2 cellular contexts compared by ENCODE assay signal in genomic region chr2:127095367-127095641, GRCh38.
TF ChIP-seq lines count a peak whose summit lies in the region.

No MANE protein-coding gene starts in this region.

TF ChIP-seq in IMR-90, 13 proteins besides CTCF, POLR2A, EP300 and RAD21:
- TF ChIP-seq BHLHE40 (IDR thresholded peaks at IDR 0.05; ENCODE audit: low read depth, low read length) (no peak), RCOR1 (IDR thresholded peaks at IDR 0.05; ENCODE audit: insufficient replicate concordance, low read length) (no peak), NFE2L2 (IDR thresholded peaks at IDR 0.05; ENCODE audit: low read depth, low read length) (no peak), MXI1 (IDR thresholded peaks at IDR 0.05; ENCODE audit: borderline replicate concordance, low read depth, low read length) (no peak), MAFK (IDR thresholded peaks at IDR 0.05; ENCODE audit: low read depth, low read length) (no peak), RFX5 (IDR thresholded peaks at IDR 0.05; ENCODE audit: low read depth, low read length) (no peak), USF2 (IDR thresholded peaks at IDR 0.05; ENCODE audit: low read depth, low read length) (no peak), ELK1 (IDR thresholded peaks at IDR 0.05; ENCODE audit: borderline replicate concordance, low read depth, low read length) (no peak), CEBPB (IDR thresholded peaks at IDR 0.05; ENCODE audit: low read depth, low read length) (no peak), SMC3 (IDR thresholded peaks at IDR 0.05; ENCODE audit: low read depth, low read length) (no peak), FOS (IDR thresholded peaks at IDR 0.05; ENCODE audit: low read depth, low read length) (no peak), CHD1 (IDR thresholded peaks at IDR 0.05; ENCODE audit: low read depth, low read length) (no peak), MAZ (IDR thresholded peaks at IDR 0.05; ENCODE audit: borderline replicate concordance, low read depth, low read length) (no peak)

TF ChIP-seq in H1, 55 proteins besides CTCF, POLR2A, EP300 and RAD21:
- TF ChIP-seq USF2 (IDR thresholded peaks at IDR 0.05; ENCODE audit: low read length) (no peak), TAF7 (optimal IDR thresholded peaks at IDR 0.05; ENCODE audit: borderline replicate concordance, low read depth, low read length) (no peak), CHD2 (IDR thresholded peaks at IDR 0.05; ENCODE audit: low read length) (no peak), ZNF274 (IDR thresholded peaks at IDR 0.05; ENCODE audit: borderline replicate concordance, extremely low read depth, low read length) (no peak), SP4 (IDR thresholded peaks at IDR 0.05; ENCODE audit: low read length) (no peak), SIX5 (IDR thresholded peaks at IDR 0.05; ENCODE audit: low read depth, low read length) (no peak), JUN (IDR thresholded peaks at IDR 0.05; ENCODE audit: low read depth, low read length) (no peak), YY1 (IDR thresholded peaks at IDR 0.05; ENCODE audit: low read depth, low read length) (no peak), GTF2F1 (IDR thresholded peaks at IDR 0.05; ENCODE audit: borderline replicate concordance, low read depth, low read length) (no peak), CREB1 (IDR thresholded peaks at IDR 0.05) (no peak)
